ENCODE assay signal across 1 cellular context in genomic region chr10:102670871-102671434, GRCh38.
TF ChIP-seq lines count a peak whose summit lies in the region.

No MANE protein-coding gene starts in this region.

TF ChIP-seq in WTC11, 78 proteins besides CTCF, POLR2A, EP300 and RAD21 (continued from another document):
- TF ChIP-seq PRDM15 (CRISPR knock-in tag; IDR thresholded peaks at IDR 0.05) (0 out of 2 replicates have a peak, but pooled peaks have one; percentile 16), HMGA2 (CRISPR knock-in tag; IDR thresholded peaks at IDR 0.05) (no peak)
